ENCODE assay signal across 31 cellular contexts in genomic region chr12:105428793-105429192, GRCh38.
"Had no signal": no experiment of that assay in that cellular context is flagged by ENCODE, and none has a peak within 500 bp of the region (broad histone marks: within the 10 kb centered on the region; RNA-seq: fewer than 3 reads in every experiment).

No MANE protein-coding gene starts in this region.

- H3K4me3 ChIP-seq: K562, PC-9 had no signal

- H3K9me3 Mint-ChIP-seq: activated CD4-positive, alpha-beta memory T cell treated with anti-CD3 and anti-CD28 coated beads for 36 hours; activated naive CD4-positive, alpha-beta T cell treated with anti-CD3 and anti-CD28 coated beads, Interleukin-2, amount 10 ng/mL, durations not matched to agents 7 days and 5 days; activated naive CD8-positive, alpha-beta T cell treated with anti-CD3 and anti-CD28 coated beads, Interleukin-2, amount 50 U/mL, for 24 hours; activated T-cell treated with anti-CD3 and anti-CD28 coated beads, Interleukin-2, amount 50 U/mL, for 4 hours; activated T-helper 1 cell treated with anti-CD3 and anti-CD28 coated beads, Interleukin-12 subunit alpha, Interleukin-12 subunit beta, Interleukin-2, Interleukin-4 antibody, amounts not matched to agents 30 ng/mL and 10 ng/mL and 1 ng/mL, durations not matched to agents 14 hours and 24 hours and 36 hours; T-helper 1 cell treated with Interleukin-12 subunit alpha and Interleukin-12 subunit beta and Interleukin-4 antibody, amounts not matched to agents 30 μg/mL and 1 μg/mL, for 36 hours; T-helper 2 cell treated with Interferon-gamma antibody and Interleukin-4, amounts not matched to agents 5 μg/mL and 100 μg/mL, for 36 hours had no signal

- DNase-seq: activated CD4-positive, alpha-beta memory T cell treated with anti-CD3 and anti-CD28 coated beads for 36 hours; activated CD4-positive, alpha-beta T cell treated with anti-CD3 and anti-CD28 coated beads for 36 hours; activated CD4-positive, alpha-beta T cell treated with anti-CD3 and anti-CD28 coated beads, Interleukin-2, amount 50 U/mL, for 1 hour; activated CD8-positive, alpha-beta memory T cell treated with anti-CD3 and anti-CD28 coated beads, Interleukin-2, amount 50 U/mL, for 4 hours; activated gamma-delta T cell treated with Interleukin-2 at 50 U/mL for 16 hours; activated naive CD4-positive, alpha-beta T cell treated with anti-CD3 and anti-CD28 coated beads, Interleukin-2, amount 10 ng/mL, durations not matched to agents 7 days and 5 days; activated naive CD8-positive, alpha-beta T cell treated with anti-CD3 and anti-CD28 coated beads, Interleukin-2, amount 50 U/mL, for 24 hours; activated T-cell treated with anti-CD3 and anti-CD28 coated beads for 4 hours; activated T-cell treated with anti-CD3 and anti-CD28 coated beads, Interleukin-2, amount 50 U/mL, for 4 hours; anterior cingulate cortex; caudate nucleus; cerebellar nuclear complex; NCI-H1048; NCI-H1436 treated with DMSO at 0.1 percent for 48 hours; NCI-H1694 treated with DMSO at 0.1 percent for 48 hours; NCI-H2029; NCI-H2171; NCI-H510A; NCI-H526; NCI-H748 treated with DMSO at 0.1 percent for 48 hours; NK-92 treated with Interleukin-12 subunit alpha and Interleukin-12 subunit beta, amount 100 ng/mL, for 24 hours; PC-9; Right ventricle myocardium superior had no signal

- H3K9me3 ChIP-seq: SK-N-SH had no signal

- H3K4me1 Mint-ChIP-seq: activated naive CD4-positive, alpha-beta T cell treated with anti-CD3 and anti-CD28 coated beads, Interleukin-2, amount 10 ng/mL, durations not matched to agents 7 days and 5 days had no signal

- H3K36me3 Mint-ChIP-seq: activated CD4-positive, alpha-beta memory T cell treated with anti-CD3 and anti-CD28 coated beads for 36 hours; activated naive CD4-positive, alpha-beta T cell treated with anti-CD3 and anti-CD28 coated beads, Interleukin-2, amount 10 ng/mL, durations not matched to agents 7 days and 5 days; activated naive CD8-positive, alpha-beta T cell had no signal

- FAIRE-seq: K562, TTC549 had no signal

- H3K9ac ChIP-seq: SK-N-SH had no signal

- ATAC-seq: activated CD4-positive, alpha-beta T cell treated with anti-CD3 and anti-CD28 coated beads for 36 hours; activated CD4-positive, CD25-positive, alpha-beta regulatory T cell treated with anti-CD3 and anti-CD28 coated beads, Interleukin-2, amount 50 U/mL, for 24 hours; activated naive CD8-positive, alpha-beta T cell treated with anti-CD3 and anti-CD28 coated beads, Interleukin-2, amount 50 U/mL, for 24 hours; activated T-cell treated with anti-CD3 and anti-CD28 coated beads, Interleukin-2, amount 50 U/mL, for 4 hours; K562 had no signal

- H3K27ac ChIP-seq: PC-9 had no signal

- H3K4me3 Mint-ChIP-seq: activated CD4-positive, alpha-beta memory T cell treated with anti-CD3 and anti-CD28 coated beads for 36 hours; activated CD4-positive, alpha-beta T cell treated with anti-CD3 and anti-CD28 coated beads for 36 hours; activated naive CD4-positive, alpha-beta T cell treated with anti-CD3 and anti-CD28 coated beads, Interleukin-2, amount 10 ng/mL, durations not matched to agents 7 days and 5 days; activated naive CD8-positive, alpha-beta T cell; activated naive CD8-positive, alpha-beta T cell treated with anti-CD3 and anti-CD28 coated beads, Interleukin-2, amount 50 U/mL, for 24 hours; activated T-cell treated with anti-CD3 and anti-CD28 coated beads, Interleukin-2, amount 50 U/mL, for 4 hours; activated T-helper 1 cell treated with anti-CD3 and anti-CD28 coated beads, Interleukin-12 subunit alpha, Interleukin-12 subunit beta, Interleukin-2, Interleukin-4 antibody, amounts not matched to agents 30 ng/mL and 10 ng/mL and 1 ng/mL, durations not matched to agents 14 hours and 24 hours and 36 hours; T-helper 1 cell treated with Interleukin-12 subunit alpha and Interleukin-12 subunit beta and Interleukin-4 antibody, amounts not matched to agents 30 μg/mL and 1 μg/mL, for 36 hours; T-helper 2 cell treated with Interferon-gamma antibody and Interleukin-4, amounts not matched to agents 5 μg/mL and 100 μg/mL, for 36 hours had no signal

- H2AFZ ChIP-seq: PC-9 had no signal

- H3K27ac Mint-ChIP-seq: activated CD4-positive, alpha-beta memory T cell treated with anti-CD3 and anti-CD28 coated beads for 36 hours; activated CD4-positive, alpha-beta T cell treated with anti-CD3 and anti-CD28 coated beads for 36 hours; activated naive CD4-positive, alpha-beta T cell treated with anti-CD3 and anti-CD28 coated beads, Interleukin-2, amount 10 ng/mL, durations not matched to agents 7 days and 5 days; activated naive CD8-positive, alpha-beta T cell; activated naive CD8-positive, alpha-beta T cell treated with anti-CD3 and anti-CD28 coated beads, Interleukin-2, amount 50 U/mL, for 24 hours; activated T-helper 1 cell treated with anti-CD3 and anti-CD28 coated beads, Interleukin-12 subunit alpha, Interleukin-12 subunit beta, Interleukin-2, Interleukin-4 antibody, amounts not matched to agents 30 ng/mL and 10 ng/mL and 1 ng/mL, durations not matched to agents 14 hours and 24 hours and 36 hours; T-helper 1 cell treated with Interleukin-12 subunit alpha and Interleukin-12 subunit beta and Interleukin-4 antibody, amounts not matched to agents 30 μg/mL and 1 μg/mL, for 36 hours; T-helper 2 cell treated with Interferon-gamma antibody and Interleukin-4, amounts not matched to agents 5 μg/mL and 100 μg/mL, for 36 hours had no signal

- H3K4me2 ChIP-seq: PC-9, SK-N-SH had no signal
